ENCODE assay signal across 14 cellular contexts in the genomic region with DNA sequence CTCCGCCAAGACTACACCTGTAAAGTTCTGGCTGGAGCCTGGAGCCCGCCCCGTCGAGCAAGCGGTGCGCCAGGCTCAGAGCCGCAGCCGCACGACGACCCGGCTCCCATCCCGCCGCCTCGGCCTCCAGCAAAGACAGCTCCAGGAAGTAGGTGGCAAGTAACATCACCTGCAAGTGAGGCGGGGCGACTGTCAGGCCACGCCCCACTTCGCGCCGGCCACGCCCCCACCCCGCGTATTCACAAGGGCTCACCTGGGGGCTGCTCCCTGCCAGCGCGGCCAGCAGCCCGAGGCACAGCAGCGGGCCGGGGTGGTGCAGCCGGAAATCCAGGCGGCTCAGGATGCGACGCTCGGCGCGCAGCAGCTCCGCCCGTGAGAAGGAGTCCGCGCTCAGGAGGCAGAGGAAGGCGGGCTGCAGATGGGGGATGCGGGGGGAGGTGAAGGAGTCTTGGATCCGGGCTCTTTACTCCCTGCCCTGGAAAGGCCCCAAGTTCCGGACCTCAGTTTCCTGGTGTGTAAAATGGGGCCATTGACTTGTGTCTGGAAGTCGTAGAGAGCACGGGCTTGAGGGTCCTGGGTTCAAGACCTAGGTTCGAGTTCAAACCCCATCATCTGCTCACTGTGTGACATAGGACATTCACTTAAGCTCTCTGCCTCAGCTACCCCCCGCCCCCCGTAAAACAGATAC. TPM values are rescaled to one million over a fixed set of nuclear protein-coding genes. Genes with fewer than 3 reads are reported as not detected.
DNase-seq lines count a peak whose midpoint lies in the region; ATAC-seq, FAIRE-seq and TF ChIP-seq lines count a peak whose summit lies in the region.
"Had no signal": no experiment of that assay in that cellular context is flagged by ENCODE, and none has a peak within 500 bp of the region (broad histone marks: within the 10 kb centered on the region; RNA-seq: fewer than 3 reads in every experiment).

No MANE protein-coding gene starts in this region.

- no peaks in the 10 kb centered on the region for H3K36me3 Mint-ChIP-seq in activated CD4-positive, alpha-beta T cell treated with anti-CD3 and anti-CD28 coated beads for 36 hours (ENCODE audit: low read depth)

- ATAC-seq in activated CD4-positive, alpha-beta T cell treated with anti-CD3 and anti-CD28 coated beads for 36 hours = peak; percentile 23
- no peak for ATAC-seq in GM18867 (IDR thresholded peaks at IDR 0.05; ENCODE audit: unreplicated experiment)
- ATAC-seq: A549 had no signal

- H3K4me3 ChIP-seq in H1 (ENCODE audit: extremely low read depth in 1 of 4, insufficient read depth in 2 of 4, low read depth in 3 of 4, low read length in 4 of 4) = peak overlapping the region in 1 of 4 experiments; percentile 43; a peak in 2 of 8 replicates
- H3K4me3 ChIP-seq: A549, GM23248 had no signal

- H3K14ac ChIP-seq in H1 (ENCODE audit: insufficient read length) = no peak overlapping the region

- no peak overlapping the region for H4K91ac ChIP-seq in H1 (replicated peaks; ENCODE audit: insufficient read length, low read length)

- no peak overlapping the region; the same call in 1 of the 2 replicates for H3K18ac ChIP-seq in H1 (ENCODE audit: extremely low read depth, low read length)

- TF ChIP-seq CTCF in H1 (IDR thresholded peaks at IDR 0.05; ENCODE audit: control extremely low read depth in 1 of 3, insufficient read depth in 1 of 3, low read depth in 1 of 3, low read length in 3 of 3) = no peak

- no peak overlapping the region for H2AFZ ChIP-seq in H1 (ENCODE audit: low read length)
- H2AFZ ChIP-seq: GM23248 had no signal

- peaks cover 66% of the 10 kb centered on the region for H3K27me3 Mint-ChIP-seq in activated CD4-positive, alpha-beta T cell treated with anti-CD3 and anti-CD28 coated beads for 36 hours

- H2BK20ac ChIP-seq in H1 (ENCODE audit: low read length) = no peak overlapping the region

- H3K79me2 ChIP-seq in H1 (ENCODE audit: control insufficient read depth in 1 of 2, insufficient read depth in 2 of 2, low read length in 2 of 2) = no peaks in the 10 kb centered on the region

- POLR2A ChIA-PET in activated CD4-positive, alpha-beta T cell treated with anti-CD3 and anti-CD28 coated beads for 36 hours (lab: Charles Lee) = no interaction called here
- POLR2A ChIA-PET in H1 (lab: Charles Lee; ENCODE audit: partially characterized antibody) = interaction anchor here (0.7 to 1.5 kb wide), 5 partner anchors 8 to 159 kb away, joined by 3 to 6 read pairs (median 4); no protein-coding TSS in a partner anchor

- CTCF ChIA-PET in activated CD4-positive, alpha-beta T cell treated with anti-CD3 and anti-CD28 coated beads for 36 hours (lab: Charles Lee) = interaction anchor here (0.8 to 1.2 kb wide), 2 partner anchors 26 to 58 kb away, joined by 3 read pairs; no protein-coding TSS in a partner anchor
- CTCF ChIA-PET in H1 (lab: Charles Lee; ENCODE audit: partially characterized antibody) = interaction anchor here (0.8 to 2.1 kb wide), 10 partner anchors 9 to 84 kb away, joined by 3 to 11 read pairs (median 4); no protein-coding TSS in a partner anchor

- H3K4ac ChIP-seq in H1 (replicated peaks; ENCODE audit: insufficient read length, low read depth, low read length) = no peak overlapping the region

- H3K4me1 ChIP-seq in H1 (replicated peaks in 1 of 4; ENCODE audit: control insufficient read depth in 3 of 4, insufficient read depth in 4 of 4, low read length in 3 of 4) = peaks cover 0 to 4% (median 3%) of the 10 kb centered on the region in 4 experiments; a peak in 5 of 7 replicates

- H2AK5ac ChIP-seq in H1 (ENCODE audit: low read depth, low read length) = no peak overlapping the region

- no peak for FAIRE-seq in H1 (lab: Jason Lieb, UNC)
- FAIRE-seq: A549 had no signal

- peaks cover 3 to 33% (median 17%) of the 10 kb centered on the region in 4 experiments; a peak in 6 of 7 replicates for H3K27me3 ChIP-seq in H1 (replicated peaks in 1 of 4; ENCODE audit: control insufficient read depth in 3 of 4, extremely low read depth in 1 of 4, insufficient read depth in 3 of 4, low read length in 3 of 4)

- WGBS in H1 (ENCODE audit: extremely low coverage in 1 of 2, insufficient coverage in 1 of 2, insufficient read length in 1 of 2, insufficient replicate concordance in 2 of 2, low coverage in 1 of 2, low lambda C conversion rate in 2 of 2, missing lambda C conversion rate in 1 of 2), 2 experiments = 34% methylated on average over 47 of the region's 48 CpGs; no CpG with 5 or more reads in 1 of the 2 experiments

- H3K79me1 ChIP-seq in H1 (ENCODE audit: low read depth, low read length) = no peaks in the 10 kb centered on the region

- peak overlapping the region; percentile 89 for H4K8ac ChIP-seq in H1 (ENCODE audit: extremely low read depth, insufficient read depth, low read length)

- TF ChIP-seq EP300 in H1 (IDR thresholded peaks at IDR 0.05; ENCODE audit: borderline replicate concordance in 1 of 2, low read depth in 2 of 2, low read length in 2 of 2) = no peak

- H2BK12ac ChIP-seq in H1 (ENCODE audit: low read depth, low read length) = no peak overlapping the region

- peak overlapping the region; percentile 42 to 62 for H3K4me2 ChIP-seq in H1 (ENCODE audit: insufficient read depth in 1 of 2, low read depth in 2 of 2, low read length in 2 of 2)
- H3K4me2 ChIP-seq: A549 had no signal

- H3K56ac ChIP-seq in H1 (replicated peaks; ENCODE audit: insufficient read length, low read depth, low read length) = no peak overlapping the region

- H3K4me3 Mint-ChIP-seq in activated CD4-positive, alpha-beta T cell treated with anti-CD3 and anti-CD28 coated beads for 36 hours = no peak overlapping the region
- H3K4me3 Mint-ChIP-seq: activated naive CD4-positive, alpha-beta T cell treated with anti-CD3 and anti-CD28 coated beads, Interleukin-2, amount 50 U/mL, for 24 hours had no signal

- no peaks in the 10 kb centered on the region for H4K20me1 ChIP-seq in H1 (replicated peaks in 1 of 2; ENCODE audit: control insufficient read depth in 1 of 2, insufficient read depth in 2 of 2, low read length in 2 of 2)

- H2BK5ac ChIP-seq in H1 (ENCODE audit: low read depth, low read length) = no peak overlapping the region

- no peak overlapping the region; a peak in 1 of 7 replicates for H3K9ac ChIP-seq in H1 (replicated peaks in 1 of 4; ENCODE audit: extremely low read depth in 1 of 4, low read depth in 3 of 4, low read length in 3 of 4)
- H3K9ac ChIP-seq: GM23248 had no signal

- no peak overlapping the region for H4K5ac ChIP-seq in H1 (ENCODE audit: insufficient read length, low read depth, low read length)

- DNase-seq in activated CD4-positive, alpha-beta T cell treated with anti-CD3 and anti-CD28 coated beads for 1 hour = peak; percentile 19
- no peak for DNase-seq in activated CD4-positive, alpha-beta T cell treated with anti-CD3 and anti-CD28 coated beads, Interleukin-2, amount 50 U/mL, for 4 hours
- peak; percentile 60 for DNase-seq in activated CD4-positive, alpha-beta T cell treated with anti-CD3 and anti-CD28 coated beads for 36 hours
- DNase-seq in H1 (ENCODE audit: low read depth in 1 of 2, low spot score in 2 of 2) = peak; percentile 85 to 89
- peak; percentile 20 for DNase-seq in stimulated activated CD4-positive, alpha-beta T cell treated with anti-CD3 and anti-CD28 coated beads, Interleukin-4, amount 100 ng/mL, for 24 hours
- DNase-seq in dedifferentiated amniotic fluid mesenchymal stem cell (ENCODE audit: extremely low spot score) = no peak
- no peak for DNase-seq in erythroblast (lab: John Stamatoyannopoulos, UW)
- DNase-seq: GM23248, midbrain, NCI-H774 had no signal

- intact Hi-C loops in activated CD4-positive, alpha-beta T cell treated with anti-CD3 and anti-CD28 coated beads for 36 hours (cut with DNase I, micrococcal nuclease) = loop anchor here in 1 of 2 experiments (2.0 kb wide), 1 partner anchor 32 kb away; a partner anchor contains a TSS

- H3K27ac ChIP-seq in H1 (ENCODE audit: low read depth, low read length) = no peak overlapping the region
- H3K27ac ChIP-seq: A549, GM23248 had no signal

- H3K23me2 ChIP-seq in H1 (ENCODE audit: low read depth, low read length) = peaks cover 5% of the 10 kb centered on the region

- H3K23ac ChIP-seq in H1 (ENCODE audit: insufficient read length) = no peak overlapping the region

- peaks cover 18% of the 10 kb centered on the region for H3K4me1 Mint-ChIP-seq in activated CD4-positive, alpha-beta T cell treated with anti-CD3 and anti-CD28 coated beads for 36 hours

- no peak overlapping the region for H3K27ac Mint-ChIP-seq in activated CD4-positive, alpha-beta T cell treated with anti-CD3 and anti-CD28 coated beads for 36 hours
- H3K27ac Mint-ChIP-seq: activated naive CD4-positive, alpha-beta T cell treated with anti-CD3 and anti-CD28 coated beads, Interleukin-2, amount 50 U/mL, for 24 hours had no signal

- peaks cover 0 to 5% of the 10 kb centered on the region in 2 experiments; a peak in 1 of 4 replicates for H3K9me3 ChIP-seq in H1 (ENCODE audit: insufficient read depth in 2 of 2, low read depth in 1 of 2, low read length in 1 of 2)

- H2BK15ac ChIP-seq in H1 (ENCODE audit: low read length) = no peak overlapping the region

- peaks cover 2% of the 10 kb centered on the region for H3K9me3 Mint-ChIP-seq in activated CD4-positive, alpha-beta T cell treated with anti-CD3 and anti-CD28 coated beads for 36 hours (ENCODE audit: low read depth)

- TF ChIP-seq POLR2A in H1 (IDR thresholded peaks at IDR 0.05; ENCODE audit: control extremely low read depth in 1 of 2, low read depth in 2 of 2, low read length in 2 of 2) = peak in 1 of 2 experiments; percentile 14; a peak in 1 of 3 replicates
- TF ChIP-seq POLR2A in erythroblast (IDR thresholded peaks at IDR 0.05; ENCODE audit: low read length) = no peak

- H2BK120ac ChIP-seq in H1 (replicated peaks; ENCODE audit: low read depth, low read length) = no peak overlapping the region

- H3K36me3 ChIP-seq in H1 (ENCODE audit: control insufficient read depth in 2 of 4, insufficient read depth in 4 of 4, low read length in 3 of 4) = no peaks in the 10 kb centered on the region

- TF ChIP-seq RAD21 in H1 (IDR thresholded peaks at IDR 0.05 in 1 of 2, conservative IDR thresholded peaks at IDR 0.05 in 1 of 2; ENCODE audit: low read depth in 2 of 2, low read length in 2 of 2) = no peak

RNA-seq across cellular contexts. Expression of a gene that starts 3.2 kb away (rescaled TPM):
- total RNA-seq in activated CD4-positive, alpha-beta T cell treated with anti-CD3 and anti-CD28 coated beads for 36 hours = under 1 TPM in 1 of 2 experiments, not detected in 1; 0.12 TPM
- 0.63 and 1.9 TPM in 2 replicates for total RNA-seq in H1 (2021; fragmentation: NEBNext Ultra II Directional; extraction: Animal tissue kit (Norgen Biotek cat#: 25700))
- polyA plus RNA-seq in H1 (2011; rRNA removed) = 2.1 and 4.6 TPM in 2 replicates
- polyA plus RNA-seq in H1 (2011; cell fraction: cytosol; rRNA removed) = 2.6 TPM
- 3.3 TPM for polyA plus RNA-seq in H1 (2011; cell fraction: nucleus; rRNA removed)
- polyA plus RNA-seq in H1 (2012, experiment 1 of 2) = 1.2 to 2.1 TPM (median 1.7 TPM) in 4 replicates
- polyA plus RNA-seq in H1 (2012, experiment 2 of 2) = 1.0 TPM
- polyA plus RNA-seq in H1 (2013, experiment 1 of 2) = 0.87 TPM
- polyA plus RNA-seq in H1 (2013, experiment 2 of 2) = 0.81 TPM
- polyA minus RNA-seq in H1 (2011; rRNA and poly(A)+ RNA removed) = 0.28 and 0.66 TPM in 2 replicates
- 2.8 TPM for polyA minus RNA-seq in H1 (2011; cell fraction: cytosol; rRNA and poly(A)+ RNA removed)
- polyA minus RNA-seq in H1 (2011; cell fraction: nucleus; rRNA and poly(A)+ RNA removed) = 1.2 TPM
- total RNA-seq: GM23248 had no signal

RNA-seq across cellular contexts. Expression of a gene that starts 5.1 kb away (rescaled TPM):
- not detected for total RNA-seq in activated CD4-positive, alpha-beta T cell treated with anti-CD3 and anti-CD28 coated beads for 36 hours
- not detected in 2 replicates for total RNA-seq in H1 (2021; fragmentation: NEBNext Ultra II Directional; extraction: Animal tissue kit (Norgen Biotek cat#: 25700))
- 0.24 and 0.26 TPM in 2 replicates for polyA plus RNA-seq in H1 (2011; rRNA removed)
- polyA plus RNA-seq in H1 (2011; cell fraction: cytosol; rRNA removed) = 0.22 TPM
- 0.13 TPM for polyA plus RNA-seq in H1 (2011; cell fraction: nucleus; rRNA removed)
- 0.25 to 0.59 TPM (median 0.46 TPM) in 3 of 4 replicates, not detected in the other for polyA plus RNA-seq in H1 (2012, experiment 1 of 2)
- 0.10 TPM for polyA plus RNA-seq in H1 (2012, experiment 2 of 2)
- polyA plus RNA-seq in H1 (2013, experiment 1 of 2) = 0.28 TPM
- polyA plus RNA-seq in H1 (2013, experiment 2 of 2) = 0.18 TPM
- not detected in 2 replicates for polyA minus RNA-seq in H1 (2011; rRNA and poly(A)+ RNA removed)
- polyA minus RNA-seq in H1 (2011; cell fraction: cytosol; rRNA and poly(A)+ RNA removed) = not detected
- polyA minus RNA-seq in H1 (2011; cell fraction: nucleus; rRNA and poly(A)+ RNA removed) = 0.30 TPM
- total RNA-seq: GM23248; T-helper 1 cell treated with Interleukin-12 subunit alpha and Interleukin-12 subunit beta and Interleukin-4 antibody, amounts not matched to agents 30 ng/mL and 1 ng/mL, for 36 hours had no signal
- polyA plus RNA-seq: A549, GM23248 had no signal

RNA-seq across cellular contexts. Expression of a gene that starts 32.1 kb away (rescaled TPM):
- total RNA-seq in activated CD4-positive, alpha-beta T cell treated with anti-CD3 and anti-CD28 coated beads for 36 hours = 10 to 100 TPM in 1 of 2 experiments, 1 to 10 TPM in 1; 8.7 to 10.8 TPM
- 15.9 and 18.3 TPM in 2 replicates for total RNA-seq in H1 (2021; fragmentation: NEBNext Ultra II Directional; extraction: Animal tissue kit (Norgen Biotek cat#: 25700))
- 4.9 and 9.2 TPM in 2 replicates for polyA plus RNA-seq in H1 (2011; rRNA removed)
- 8.4 TPM for polyA plus RNA-seq in H1 (2011; cell fraction: cytosol; rRNA removed)
- 30.4 TPM for polyA plus RNA-seq in H1 (2011; cell fraction: nucleus; rRNA removed)
- 10.2 to 16.6 TPM (median 13.2 TPM) in 4 replicates for polyA plus RNA-seq in H1 (2012, experiment 1 of 2)
- 6.7 TPM for polyA plus RNA-seq in H1 (2012, experiment 2 of 2)
- polyA plus RNA-seq in H1 (2013, experiment 1 of 2) = 8.6 TPM
- 7.6 TPM for polyA plus RNA-seq in H1 (2013, experiment 2 of 2)
- polyA minus RNA-seq in H1 (2011; rRNA and poly(A)+ RNA removed) = 6.4 and 8.4 TPM in 2 replicates
- 11.9 TPM for polyA minus RNA-seq in H1 (2011; cell fraction: cytosol; rRNA and poly(A)+ RNA removed)
- polyA minus RNA-seq in H1 (2011; cell fraction: nucleus; rRNA and poly(A)+ RNA removed) = 18.3 TPM

Comparison
In these comparisons a context has a peak if more than half of its experiments do, and no peak if none do; other contexts are left out.
1. DNase-seq: peak in activated CD4-positive, alpha-beta T cell treated with anti-CD3 and anti-CD28 coated beads for 1 hour (single experiment), activated CD4-positive, alpha-beta T cell treated with anti-CD3 and anti-CD28 coated beads for 36 hours (single experiment), H1 (2 of 2) and stimulated activated CD4-positive, alpha-beta T cell treated with anti-CD3 and anti-CD28 coated beads, Interleukin-4, amount 100 ng/mL, for 24 hours (single experiment); none in activated CD4-positive, alpha-beta T cell treated with anti-CD3 and anti-CD28 coated beads, Interleukin-2, amount 50 U/mL, for 4 hours (0 of 2), dedifferentiated amniotic fluid mesenchymal stem cell (single experiment) and erythroblast (0 of 2).